ENCODE assay signal across 14 cellular contexts in the genomic region with DNA sequence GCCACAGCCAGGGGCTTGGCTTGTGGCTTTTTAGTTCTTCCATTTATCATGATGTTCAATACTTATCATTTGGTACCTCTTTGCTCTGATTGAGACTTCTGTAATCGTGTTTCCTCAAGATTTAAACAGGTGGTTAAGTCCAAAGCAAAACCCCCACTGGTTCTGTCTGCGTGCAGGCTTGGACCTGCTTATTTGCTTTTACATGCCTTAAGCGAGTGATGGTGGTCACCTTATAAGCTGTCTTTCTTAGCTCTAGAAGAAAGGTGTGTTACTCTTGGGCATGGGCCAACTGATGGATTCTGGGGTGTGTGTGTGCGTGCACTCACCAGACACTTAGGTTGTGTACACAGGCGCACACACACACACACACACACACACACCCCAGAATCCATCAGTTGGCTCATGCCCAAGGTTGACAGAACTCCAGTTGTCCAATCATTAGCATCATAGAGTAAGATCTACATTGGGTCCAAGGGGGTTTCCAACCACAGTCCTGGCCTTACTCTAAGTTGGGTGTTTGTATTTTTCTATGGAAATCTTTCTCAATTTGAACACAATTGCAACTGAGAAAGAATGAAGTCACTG. TPM values are rescaled to one million over a fixed set of nuclear protein-coding genes. Genes with fewer than 3 reads are reported as not detected.
DNase-seq lines count a peak whose midpoint lies in the region; ATAC-seq and TF ChIP-seq lines count a peak whose summit lies in the region.
"Had no signal": no experiment of that assay in that cellular context is flagged by ENCODE, and none has a peak within 500 bp of the region (broad histone marks: within the 10 kb centered on the region; RNA-seq: fewer than 3 reads in every experiment).

No MANE protein-coding gene starts in this region.

- H3K27ac ChIP-seq in adrenal gland, result peak overlapping the region in 4 of 5 donors; percentile 47 to 82 (median 66)
- H3K27ac ChIP-seq in subcutaneous abdominal adipose tissue (ENCODE audit: low read depth, low read length), result peak overlapping the region; percentile 93

- H3K4me3 ChIP-seq in adrenal gland (peak overlapping the region in 2 of 4 donors; percentile 79 to 91), subcutaneous abdominal adipose tissue (ENCODE audit: low read depth in 1 of 5, low read length in 5 of 5) (peak overlapping the region; percentile 67 to 77 (median 74))

- no peaks in the 10 kb centered on the region for H3K9me3 Mint-ChIP-seq in activated naive CD4-positive, alpha-beta T cell treated with anti-CD3 and anti-CD28 coated beads for 36 hours
- H3K9me3 Mint-ChIP-seq in memory B cell, result no peaks in the 10 kb centered on the region

- CTCF ChIA-PET in activated naive CD4-positive, alpha-beta T cell treated with anti-CD3 and anti-CD28 coated beads for 36 hours (lab: Charles Lee), result no interaction called here

- DNase-seq in activated naive CD4-positive, alpha-beta T cell treated with anti-CD3 and anti-CD28 coated beads for 36 hours, result no peak
- no peak for DNase-seq in activated naive CD4-positive, alpha-beta T cell (lab: John Stamatoyannopoulos, UW)
- DNase-seq in adrenal gland (peak in 1 of 7 donors; percentile 20), memory B cell (ENCODE audit: low spot score in 2 of 2) (no peak), epidermal melanocyte (ENCODE audit: insufficient read length, low spot score) (no peak), ACHN (no peak)
- DNase-seq: activated CD4-positive, alpha-beta T cell treated with anti-CD3 and anti-CD28 coated beads for 4 hours; activated naive CD4-positive, alpha-beta T cell treated with anti-CD3 and anti-CD28 coated beads, Interleukin-2, amount 50 U/mL, for 16 hours; mesenchymal stem cell; NCI-H1436 treated with DMSO at 0.1 percent for 48 hours; tibial artery had no signal

- peak overlapping the region; percentile 67 to 77 (median 70) for H3K9ac ChIP-seq in subcutaneous abdominal adipose tissue (ENCODE audit: low read length in 5 of 5)

- H3K27me3 Mint-ChIP-seq in activated naive CD4-positive, alpha-beta T cell treated with anti-CD3 and anti-CD28 coated beads for 36 hours (ENCODE audit: low read depth), result peaks cover 6% of the 10 kb centered on the region
- H3K27me3 Mint-ChIP-seq in memory B cell, result peaks cover 14% of the 10 kb centered on the region

- H3K36me3 ChIP-seq in adrenal gland (replicated peaks in 1 of 2), result no peaks in the 10 kb centered on the region
- no peaks in the 10 kb centered on the region for H3K36me3 ChIP-seq in subcutaneous abdominal adipose tissue (ENCODE audit: control insufficient read depth in 5 of 5, insufficient read depth in 5 of 5, low read length in 5 of 5)
- H3K36me3 ChIP-seq: tibial artery had no signal

- TF ChIP-seq CTCF in adrenal gland (IDR thresholded peaks at IDR 0.05), result no peak

- 79 to 85% (median 80%) methylated on average over 5 of the region's 5 CpGs for WGBS in adrenal gland, 4 donors

- H3K27me3 ChIP-seq in adrenal gland, result no peaks in the 10 kb centered on the region
- H3K27me3 ChIP-seq in subcutaneous abdominal adipose tissue (ENCODE audit: control insufficient read depth in 5 of 5, insufficient read depth in 4 of 5, low read length in 5 of 5), result no peaks in the 10 kb centered on the region

- H3K4me1 ChIP-seq in adrenal gland (replicated peaks in 1 of 2) (peaks cover 29 to 58% of the 10 kb centered on the region in 2 donors), subcutaneous abdominal adipose tissue (ENCODE audit: control insufficient read depth in 5 of 5, insufficient read depth in 5 of 5, low read length in 5 of 5) (peaks cover 6 to 94% (median 91%) of the 10 kb centered on the region in 5 donors)

- H3K4me1 Mint-ChIP-seq in activated naive CD4-positive, alpha-beta T cell treated with anti-CD3 and anti-CD28 coated beads for 36 hours (ENCODE audit: low read depth), result peaks cover 27% of the 10 kb centered on the region
- H3K4me1 Mint-ChIP-seq in memory B cell, result peaks cover 14% of the 10 kb centered on the region

- H3K9me3 ChIP-seq in adrenal gland (replicated peaks in 1 of 3) (no peaks in the 10 kb centered on the region), subcutaneous abdominal adipose tissue (ENCODE audit: control insufficient read depth in 5 of 5, low read length in 5 of 5) (no peaks in the 10 kb centered on the region)
- H3K9me3 ChIP-seq: tibial artery had no signal

- in situ Hi-C loops in ACHN (cut with HindIII; ENCODE audit: low pct_ligation_motif_present, low pct_unique_long_range_greater_than_20kb, low sequenced_read_pairs), result no loop called here

- no peak overlapping the region for H3K27ac Mint-ChIP-seq in activated naive CD4-positive, alpha-beta T cell treated with anti-CD3 and anti-CD28 coated beads for 36 hours
- no peak overlapping the region for H3K27ac Mint-ChIP-seq in memory B cell

- no peak for ATAC-seq in memory B cell (ENCODE audit: low read depth)
- ATAC-seq in GM19351 (IDR thresholded peaks at IDR 0.05; ENCODE audit: unreplicated experiment), result no peak

- H3K4me3 Mint-ChIP-seq in activated naive CD4-positive, alpha-beta T cell treated with anti-CD3 and anti-CD28 coated beads for 36 hours, result peak overlapping the region; percentile 53
- peak overlapping the region; percentile 47 for H3K4me3 Mint-ChIP-seq in memory B cell

- no peak for TF ChIP-seq POLR2A in adrenal gland (IDR thresholded peaks at IDR 0.05)

- intact Hi-C loops in activated naive CD4-positive, alpha-beta T cell treated with anti-CD3 and anti-CD28 coated beads for 36 hours (cut with micrococcal nuclease), result no loop called here
- intact Hi-C loops in adrenal gland (cut with DNase I), result no loop called here

- H3K36me3 Mint-ChIP-seq in activated naive CD4-positive, alpha-beta T cell treated with anti-CD3 and anti-CD28 coated beads for 36 hours (ENCODE audit: low read depth), result no peaks in the 10 kb centered on the region
- peaks cover 2% of the 10 kb centered on the region for H3K36me3 Mint-ChIP-seq in memory B cell

RNA-seq across cellular contexts. Expression of gene MYZAP, which starts 1.2 kb away (rescaled TPM):
- under 1 TPM; 0.38 to 0.40 TPM for total RNA-seq in activated naive CD4-positive, alpha-beta T cell treated with anti-CD3 and anti-CD28 coated beads for 36 hours
- 100 to 1,000 TPM in 2 of 8 donors, 10 to 100 TPM in 6; 46.2 to 176 (median 76.5) TPM for total RNA-seq in adrenal gland
- 100 to 1,000 TPM in 1 of 3 donors, 10 to 100 TPM in 2; 21.4 to 125 (median 24.8) TPM for polyA plus RNA-seq in adrenal gland
- polyA plus RNA-seq: AG04450 had no signal

Comparison
In these comparisons a context has a peak if more than half of its experiments do, and no peak if none do; other contexts are left out.
1. RNA of gene MYZAP, which starts 1.2 kb away (total RNA-seq): 46.2 to 176 TPM in adrenal gland; 0.38 to 0.40 TPM in activated naive CD4-positive, alpha-beta T cell treated with anti-CD3 and anti-CD28 coated beads for 36 hours; every median in the first group is over 10 times any median in the second.